8 cellular contexts compared by ENCODE assay signal in genomic region chr1:2132222-2133038, GRCh38.
A peak's percentile ranks its signal among the peaks of the same experiment; 100 is the strongest.
DNase-seq lines count a peak whose midpoint lies in the region; ATAC-seq and TF ChIP-seq lines count a peak whose summit lies in the region.

No MANE protein-coding gene starts in this region.

- peaks cover 0 to 32% (median 12%) of the 10 kb centered on the region in 4 donors for H3K4me1 Mint-ChIP-seq in CD4-positive, CD25-positive, alpha-beta regulatory T cell
- peaks cover 17% of the 10 kb centered on the region for H3K4me1 Mint-ChIP-seq in activated CD8-positive, alpha-beta T cell treated with anti-CD3 and anti-CD28 coated beads, Interleukin-2, amount 10 ng/mL, durations not matched to agents 7 days and 5 days (ENCODE audit: low read depth)

- peak overlapping the region; percentile 85 to 90 (median 90) for H3K4me3 Mint-ChIP-seq in CD4-positive, CD25-positive, alpha-beta regulatory T cell
- H3K4me3 Mint-ChIP-seq in activated CD8-positive, alpha-beta T cell treated with anti-CD3 and anti-CD28 coated beads, Interleukin-2, amount 10 ng/mL, durations not matched to agents 7 days and 5 days = peak overlapping the region; percentile 65

- peaks cover 15% of the 10 kb centered on the region for H3K4me1 ChIP-seq in CD4-positive, CD25-positive, alpha-beta regulatory T cell (ENCODE audit: control insufficient read depth, insufficient read depth, low read length, poor library complexity, severe bottlenecking)
- peaks cover 11% of the 10 kb centered on the region for H3K4me1 ChIP-seq in osteoblast (ENCODE audit: insufficient read depth, low read length)

- no peaks in the 10 kb centered on the region for H4K20me1 ChIP-seq in osteoblast (ENCODE audit: insufficient read depth, low read length)

- H3K27ac Mint-ChIP-seq in CD4-positive, CD25-positive, alpha-beta regulatory T cell = peak overlapping the region in 2 of 3 donors; percentile 94 to 95
- peak overlapping the region; percentile 78 for H3K27ac Mint-ChIP-seq in activated CD8-positive, alpha-beta T cell treated with anti-CD3 and anti-CD28 coated beads, Interleukin-2, amount 10 ng/mL, durations not matched to agents 7 days and 5 days

- H3K9me3 ChIP-seq in CD4-positive, CD25-positive, alpha-beta regulatory T cell (ENCODE audit: control insufficient read depth in 2 of 2, low read length in 2 of 2) = no peaks in the 10 kb centered on the region
- H3K9me3 ChIP-seq in osteoblast (ENCODE audit: low read depth, low read length) = no peaks in the 10 kb centered on the region

- no peaks in the 10 kb centered on the region for H3K79me2 ChIP-seq in osteoblast (ENCODE audit: insufficient read depth, low read length)

- CTCF ChIA-PET in activated CD8-positive, alpha-beta T cell treated with anti-CD3 and anti-CD28 coated beads, Interleukin-2, amount 10 ng/mL, durations not matched to agents 7 days and 5 days (lab: Charles Lee) = interaction anchor here (1.0 to 2.0 kb wide), 6 partner anchors 8 to 88 kb away, joined by 3 to 24 read pairs (median 5); no protein-coding TSS in a partner anchor

- H3K4me3 ChIP-seq in CD4-positive, CD25-positive, alpha-beta regulatory T cell (ENCODE audit: low read depth, low read length) = peak overlapping the region; percentile 52
- H3K4me3 ChIP-seq in fibroblast of villous mesenchyme (ENCODE audit: low read depth, low read length) = peak overlapping the region; percentile 54
- H3K4me3 ChIP-seq in osteoblast (ENCODE audit: insufficient read depth, low read length) = peak overlapping the region; percentile 66

- no peaks in the 10 kb centered on the region for H3K36me3 ChIP-seq in CD4-positive, CD25-positive, alpha-beta regulatory T cell (ENCODE audit: control insufficient read depth, insufficient read depth, low read length)
- no peaks in the 10 kb centered on the region for H3K36me3 ChIP-seq in osteoblast (ENCODE audit: insufficient read depth, low read length)

- peak overlapping the region; percentile 81 for H2AFZ ChIP-seq in osteoblast (ENCODE audit: low read length)

- no peaks in the 10 kb centered on the region for H3K27me3 Mint-ChIP-seq in CD4-positive, CD25-positive, alpha-beta regulatory T cell
- no peaks in the 10 kb centered on the region for H3K27me3 Mint-ChIP-seq in activated CD8-positive, alpha-beta T cell treated with anti-CD3 and anti-CD28 coated beads, Interleukin-2, amount 10 ng/mL, durations not matched to agents 7 days and 5 days (ENCODE audit: low read depth)

- POLR2A ChIA-PET in activated CD8-positive, alpha-beta T cell treated with anti-CD3 and anti-CD28 coated beads, Interleukin-2, amount 10 ng/mL, durations not matched to agents 7 days and 5 days (lab: Charles Lee) = no interaction called here

- no peaks in the 10 kb centered on the region for H3K27me3 ChIP-seq in CD4-positive, CD25-positive, alpha-beta regulatory T cell (ENCODE audit: control insufficient read depth, insufficient read depth, low read length)
- H3K27me3 ChIP-seq in osteoblast (ENCODE audit: insufficient read depth, low read length) = peaks cover 13% of the 10 kb centered on the region

- H3K9me3 Mint-ChIP-seq in CD4-positive, CD25-positive, alpha-beta regulatory T cell = no peaks in the 10 kb centered on the region
- H3K9me3 Mint-ChIP-seq in activated CD8-positive, alpha-beta T cell treated with anti-CD3 and anti-CD28 coated beads, Interleukin-2, amount 10 ng/mL, durations not matched to agents 7 days and 5 days (ENCODE audit: insufficient read depth) = no peaks in the 10 kb centered on the region

- H3K36me3 Mint-ChIP-seq in CD4-positive, CD25-positive, alpha-beta regulatory T cell = peaks cover 4% of the 10 kb centered on the region
- no peaks in the 10 kb centered on the region for H3K36me3 Mint-ChIP-seq in activated CD8-positive, alpha-beta T cell treated with anti-CD3 and anti-CD28 coated beads, Interleukin-2, amount 10 ng/mL, durations not matched to agents 7 days and 5 days (ENCODE audit: low read depth)

- ATAC-seq in CD4-positive, CD25-positive, alpha-beta regulatory T cell (ENCODE audit: low read depth in 2 of 2) = no peak
- ATAC-seq in activated CD8-positive, alpha-beta T cell treated with anti-CD3 and anti-CD28 coated beads, Interleukin-2, amount 10 ng/mL, durations not matched to agents 7 days and 5 days = no peak
- ATAC-seq in HG03460 (IDR thresholded peaks at IDR 0.05; ENCODE audit: unreplicated experiment) = no peak
- ATAC-seq in HG03159 (IDR thresholded peaks at IDR 0.05; ENCODE audit: unreplicated experiment) = no peak

- H3K4me2 ChIP-seq in osteoblast (ENCODE audit: insufficient read depth, low read length) = peak overlapping the region; percentile 80

- TF ChIP-seq CTCF in fibroblast of villous mesenchyme (IDR thresholded peaks at IDR 0.05; ENCODE audit: insufficient read depth, low read depth, low read length) (peak; percentile 63), osteoblast (IDR thresholded peaks at IDR 0.05; ENCODE audit: extremely low read depth, low read depth, low read length) (peak; percentile 56)

- DNase-seq in CD4-positive, CD25-positive, alpha-beta regulatory T cell = peak in 2 of 3 donors; percentile 13 to 20
- DNase-seq in HS-5 (ENCODE audit: low read depth) = peak; percentile 86
- peak; percentile 33 for DNase-seq in activated CD8-positive, alpha-beta T cell treated with anti-CD3 and anti-CD28 coated beads, Interleukin-2, amount 10 ng/mL, durations not matched to agents 7 days and 5 days
- peak; percentile 79 for DNase-seq in fibroblast of villous mesenchyme (ENCODE audit: low read depth)
- peak; percentile 97 for DNase-seq in osteoblast (ENCODE audit: insufficient read length, low spot score, missing footprints)
- no peak for DNase-seq in cerebellar nuclear complex (lab: John Stamatoyannopoulos, UW)

- H3K27ac ChIP-seq in CD4-positive, CD25-positive, alpha-beta regulatory T cell (ENCODE audit: insufficient read depth, low read length, poor library complexity, severe bottlenecking) = peak overlapping the region; percentile 85
- peak overlapping the region; percentile 90 for H3K27ac ChIP-seq in osteoblast (ENCODE audit: low read depth, low read length)

Comparison
In these comparisons a context has a peak if more than half of its experiments do, and no peak if none do; other contexts are left out.
1. DNase-seq: peak in CD4-positive, CD25-positive, alpha-beta regulatory T cell (2 of 3), HS-5 (single experiment), activated CD8-positive, alpha-beta T cell treated with anti-CD3 and anti-CD28 coated beads, Interleukin-2, amount 10 ng/mL, durations not matched to agents 7 days and 5 days (single experiment), fibroblast of villous mesenchyme (single experiment) and osteoblast (single experiment); none in cerebellar nuclear complex (0 of 2).
2. Peak in every context shown above with its lines, with median percentiles within 50 percentile points of each other: H3K4me3 ChIP-seq.